In the genomic region with DNA sequence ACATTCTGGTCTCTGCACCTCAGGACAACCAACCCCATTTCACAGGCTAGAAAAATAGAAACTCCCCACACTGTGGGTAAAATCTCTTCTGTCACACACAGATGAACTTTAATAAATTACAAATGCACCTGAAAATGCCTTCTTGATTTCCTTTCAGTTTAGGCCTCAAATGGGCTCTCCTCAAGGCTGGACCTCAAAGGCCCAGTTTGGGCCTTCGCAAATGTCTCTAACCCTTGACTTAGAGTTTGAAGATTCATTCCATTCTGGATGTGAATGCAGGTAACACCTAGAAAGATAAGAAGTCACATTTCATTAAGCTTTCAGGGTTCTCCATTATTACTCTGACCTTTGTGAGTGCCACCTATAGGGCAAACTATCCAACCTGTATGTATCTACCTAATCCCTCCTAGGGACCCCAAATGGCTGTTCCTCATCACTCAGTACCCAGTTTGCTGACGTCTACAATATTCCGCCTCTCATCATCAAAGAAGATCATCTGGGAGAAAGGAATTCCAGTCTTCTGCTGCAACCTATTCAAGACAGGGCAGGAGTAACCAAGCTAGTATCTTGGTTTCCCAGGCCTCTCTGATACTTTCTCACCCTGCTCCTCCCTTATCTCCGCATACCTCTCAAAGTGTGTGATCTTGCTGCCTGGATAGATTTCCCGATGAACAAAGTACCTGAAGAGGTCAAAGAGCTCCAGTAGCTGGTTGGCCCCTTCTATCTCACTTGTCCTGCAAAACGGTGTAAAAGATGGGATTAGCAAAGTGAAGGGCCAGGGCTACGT, we compare ENCODE assay signal across 9 cellular contexts. TPM values are rescaled to one million over a fixed set of nuclear protein-coding genes. Genes with fewer than 3 reads are reported as not detected.
DNase-seq lines count a peak whose midpoint lies in the region; ATAC-seq, FAIRE-seq and TF ChIP-seq lines count a peak whose summit lies in the region.
"Had no signal": no experiment of that assay in that cellular context is flagged by ENCODE, and none has a peak within 500 bp of the region (broad histone marks: within the 10 kb centered on the region; RNA-seq: fewer than 3 reads in every experiment).

No MANE protein-coding gene starts in this region.

- no peak for TF ChIP-seq CTCF in GM12878 (IDR thresholded peaks at IDR 0.05 in 2 of 3, conservative IDR thresholded peaks at IDR 0.05 in 1 of 3; ENCODE audit: control insufficient read depth in 2 of 3, extremely low read depth in 1 of 3, insufficient read depth in 1 of 3, low read depth in 3 of 3, low read length in 3 of 3)
- no peak for TF ChIP-seq CTCF in liver (IDR thresholded peaks at IDR 0.05; ENCODE audit: low read depth, low read length, missing input control)
- no peak for TF ChIP-seq CTCF in tibial artery (IDR thresholded peaks at IDR 0.05)

- H3K4me2 ChIP-seq in GM12878 (ENCODE audit: control insufficient read depth, insufficient read depth), result peak overlapping the region; percentile 85

- SMC1A ChIA-PET in GM12878 (lab: Charles Lee; ENCODE audit: uncharacterized antibody, unreplicated experiment), result interaction anchor here (0.8 to 2.6 kb wide), 15 partner anchors 18 to 104 kb away, joined by 3 to 15 read pairs (median 4); partner anchors contain the start of genes CIDEB, IRF9, RABGGTA and TINF2

- peak overlapping the region; percentile 62; the same call in 1 of the 2 replicates for H3K4me3 ChIP-seq in GM12878
- H3K4me3 ChIP-seq in liver (ENCODE audit: low read depth in 1 of 3, low read length in 3 of 3), result no peak overlapping the region
- peak overlapping the region; percentile 62 to 90 for H3K4me3 ChIP-seq in tibial artery

- no peak for FAIRE-seq in GM12878 (lab: Jason Lieb, UNC)

- H2AFZ ChIP-seq in GM12878 (ENCODE audit: control insufficient read depth, low read depth, low read length), result peak overlapping the region; percentile 69

- in situ Hi-C loops in GM12878 (cut with MboI), result no loop called here

- H3K27ac Mint-ChIP-seq in activated T-cell treated with anti-CD3 and anti-CD28 coated beads, Interleukin-2, amount 50 U/mL, for 72 hours, result peak overlapping the region; percentile 93

- H3K36me3 ChIP-seq in GM12878 (ENCODE audit: control insufficient read depth in 2 of 2, insufficient read depth in 2 of 2, low read length in 1 of 2) (peaks cover 4 to 26% of the 10 kb centered on the region in 2 experiments), liver (ENCODE audit: control insufficient read depth in 4 of 4, insufficient read depth in 3 of 4, low read depth in 1 of 4, low read length in 3 of 4) (peaks cover 6 to 23% (median 16%) of the 10 kb centered on the region in 4 donors), tibial artery (peaks cover 19 to 32% (median 27%) of the 10 kb centered on the region in 3 donors)

- no peaks in the 10 kb centered on the region for H4K20me1 ChIP-seq in GM12878 (ENCODE audit: control insufficient read depth, insufficient read depth)

- peak overlapping the region; percentile 79 to 91 for H3K4me3 Mint-ChIP-seq in activated T-cell treated with anti-CD3 and anti-CD28 coated beads, Interleukin-2, amount 50 U/mL, for 72 hours

- no peaks in the 10 kb centered on the region for H3K9me3 ChIP-seq in GM12878 (replicated peaks; ENCODE audit: control insufficient read depth, insufficient read depth, low read length)
- H3K9me3 ChIP-seq in liver (ENCODE audit: control insufficient read depth in 4 of 4, low read length in 3 of 4), result no peaks in the 10 kb centered on the region
- no peaks in the 10 kb centered on the region for H3K9me3 ChIP-seq in tibial artery

- TF ChIP-seq POLR2A in GM12878 (IDR thresholded peaks at IDR 0.05; ENCODE audit: low read depth, low read length), result no peak

- no peaks in the 10 kb centered on the region for H3K27me3 Mint-ChIP-seq in activated T-cell treated with anti-CD3 and anti-CD28 coated beads, Interleukin-2, amount 50 U/mL, for 72 hours (ENCODE audit: low read depth)

- TF ChIP-seq EP300 in GM12878 (IDR thresholded peaks at IDR 0.05; ENCODE audit: borderline replicate concordance in 1 of 2, control insufficient read depth in 1 of 2, low read depth in 2 of 2, low read length in 2 of 2), result no peak

- TF ChIP-seq RAD21 in GM12878 (IDR thresholded peaks at IDR 0.05; ENCODE audit: insufficient read depth, low read depth, low read length) (no peak), liver (IDR thresholded peaks at IDR 0.05) (no peak)

- POLR2A ChIA-PET in GM12878 (lab: Charles Lee), result interaction anchor here (0.6 to 4.3 kb wide), 27 partner anchors 8 to 144 kb away, joined by 3 to 50 read pairs (median 4); partner anchors contain the start of genes DCAF11, EMC9, IPO4 and IRF9

- intact Hi-C loops in GM12878 (cut with micrococcal nuclease; ENCODE audit: unreplicated experiment) (loop anchor here (1.0 to 10.0 kb wide), 4 partner anchors 18 to 199 kb away; partner anchors contain the start of genes GMPR2 and NEDD8), tibial artery (cut with DNase I; ENCODE audit: low total_unique reads) (no loop called here)

- ATAC-seq in activated T-cell treated with anti-CD3 and anti-CD28 coated beads, Interleukin-2, amount 50 U/mL, for 72 hours (replicated peaks in 1 of 2), result no peak
- ATAC-seq in GM12878 (no peak), HG03457 (IDR thresholded peaks at IDR 0.05; ENCODE audit: unreplicated experiment) (no peak)

- H3K27ac ChIP-seq in GM12878 (ENCODE audit: control insufficient read depth, insufficient read depth) (peak overlapping the region; percentile 89), liver (ENCODE audit: low read depth in 1 of 2, low read length in 2 of 2) (peak overlapping the region; percentile 90 to 91), tibial artery (peak overlapping the region; percentile 89 to 96)

- BruUV-seq in GM12878 (replicated peaks; lab: Mats Ljungman, UMichigan), result TSS peak; percentile 92

- H3K9ac ChIP-seq in GM12878 (ENCODE audit: control insufficient read depth, insufficient read depth, low read length), result peak overlapping the region; percentile 91
- H3K9ac ChIP-seq in liver (ENCODE audit: low read depth in 1 of 2, low read length in 2 of 2), result peak overlapping the region in 1 of 2 donors; percentile 26

- no peak for DNase-seq in activated T-cell treated with anti-CD3 and anti-CD28 coated beads, Interleukin-2, amount 50 U/mL, for 72 hours
- DNase-seq in activated T-cell treated with anti-CD3 and anti-CD28 coated beads, Interleukin-2, amount 50 U/mL, for 48 hours, result no peak
- DNase-seq in GM12878 (ENCODE audit: low read depth, low spot score) (no peak), tibial artery (peak in 1 of 2 donors; percentile 13), NCI-H128 (lab: John Stamatoyannopoulos, UW; ENCODE audit: unreplicated experiment) (no peak), DMS79 (lab: John Stamatoyannopoulos, UW) (no peak)

- H3K27me3 ChIP-seq in GM12878 (replicated peaks in 1 of 2; ENCODE audit: control insufficient read depth in 2 of 2, insufficient read depth in 2 of 2, low read length in 1 of 2) (no peaks in the 10 kb centered on the region), liver (ENCODE audit: control insufficient read depth in 4 of 4, insufficient read depth in 4 of 4, low read length in 3 of 4) (no peaks in the 10 kb centered on the region), tibial artery (no peaks in the 10 kb centered on the region)

- CTCF ChIA-PET in GM12878 (lab: Yijun Ruan, JAX), result interaction anchor here (0.7 to 6.3 kb wide), 24 partner anchors 12 to 216 kb away, joined by 3 to 54 read pairs (median 4); partner anchors contain the start of genes CIDEB, IPO4, IRF9 and PSME2

- peaks cover 19% of the 10 kb centered on the region for H3K79me2 ChIP-seq in GM12878 (ENCODE audit: control insufficient read depth, insufficient read depth, low read length)

- H3K4me1 ChIP-seq in GM12878 (ENCODE audit: control insufficient read depth, insufficient read depth, low read length) (peaks cover 15% of the 10 kb centered on the region), liver (ENCODE audit: control insufficient read depth in 4 of 4, insufficient read depth in 4 of 4, low read length in 3 of 4) (peaks cover 0 to 23% (median 8%) of the 10 kb centered on the region in 4 donors), tibial artery (peaks cover 0 to 31% (median 27%) of the 10 kb centered on the region in 4 donors)

- H3K36me3 Mint-ChIP-seq in activated T-cell treated with anti-CD3 and anti-CD28 coated beads, Interleukin-2, amount 50 U/mL, for 72 hours (ENCODE audit: insufficient read depth in 2 of 2), result peaks cover 13 to 16% of the 10 kb centered on the region in 2 donors

- WGBS in GM12878 (ENCODE audit: insufficient coverage, insufficient replicate concordance, low lambda C conversion rate, missing lambda C conversion rate), result 90% methylated on average over 7 of the region's 7 CpGs
- WGBS in liver, result 95% methylated on average over 7 of the region's 7 CpGs

- H3K4me1 Mint-ChIP-seq in activated T-cell treated with anti-CD3 and anti-CD28 coated beads, Interleukin-2, amount 50 U/mL, for 72 hours (ENCODE audit: low read depth), result peaks cover 58% of the 10 kb centered on the region

- H3K9me3 Mint-ChIP-seq in activated T-cell treated with anti-CD3 and anti-CD28 coated beads, Interleukin-2, amount 50 U/mL, for 72 hours, result no peaks in the 10 kb centered on the region

- RAD21 ChIA-PET in GM12878 (lab: Charles Lee; ENCODE audit: unreplicated experiment), result interaction anchor here (0.7 to 3.6 kb wide), 11 partner anchors 18 to 105 kb away, joined by 3 to 23 read pairs (median 8); partner anchors contain the start of genes CIDEB, IPO4, IRF9 and TINF2

RNA-seq across cellular contexts. Expression of gene CHMP4A, which starts 0.8 kb away (rescaled TPM):
- 100 to 1,000 TPM; 105 to 119 TPM for total RNA-seq in activated T-cell treated with anti-CD3 and anti-CD28 coated beads, Interleukin-2, amount 50 U/mL, for 72 hours
- 46.5 and 49.6 TPM in 2 replicates for total RNA-seq in GM12878 (2013; cell fraction: nucleolus; rRNA removed)
- total RNA-seq in GM12878 (2014; rRNA removed), result 31.7 and 35.6 TPM in 2 replicates
- total RNA-seq in GM12878 (2014; rRNA removed; fragmentation: Illumina TruSeq; extraction: Trizol), result 47.4 and 49.4 TPM in 2 replicates
- 33.0 and 35.5 TPM in 2 replicates for total RNA-seq in GM12878 (2021)
- 71.9 TPM for polyA plus RNA-seq in GM12878 (2011; ENCODE audit: low read depth)
- 81.0 and 81.1 TPM in 2 replicates for polyA plus RNA-seq in GM12878 (2011; rRNA removed)
- 53.6 and 68.7 TPM in 2 replicates for polyA plus RNA-seq in GM12878 (2011; cell fraction: cytosol; rRNA removed)
- 31.4 and 41.7 TPM in 2 replicates for polyA plus RNA-seq in GM12878 (2011; cell fraction: nucleus; rRNA removed)
- 68.3 and 71.1 TPM in 2 replicates for polyA plus RNA-seq in GM12878 (2012)
- polyA plus RNA-seq in GM12878 (2014; fragmentation: Illumina TruSeq; extraction: Trizol), result 97.5 and 107 TPM in 2 replicates
- polyA plus RNA-seq in GM12878 (2014; fragmentation: Nextera tagmentation; extraction: Ambion mirVana), result 100 to 1,000 TPM; 110 to 151 TPM
- 63.8 and 73.8 TPM in 2 replicates for polyA plus RNA-seq in GM12878 (2014; rRNA removed)
- polyA plus RNA-seq in GM12878 (2016; fragmentation: Nextera tagmentation; extraction: Ambion mirVana), result 100 to 1,000 TPM in 1 of 2 experiments, 10 to 100 TPM in 1; 88.5 to 103 TPM
- polyA minus RNA-seq in GM12878 (2011; rRNA and poly(A)+ RNA removed), result 29.9 and 60.0 TPM in 2 replicates
- polyA minus RNA-seq in GM12878 (2011; cell fraction: cytosol; rRNA and poly(A)+ RNA removed), result 11.2 and 15.0 TPM in 2 replicates
- polyA minus RNA-seq in GM12878 (2011; cell fraction: nucleus; rRNA and poly(A)+ RNA removed), result 4.5 and 6.5 TPM in 2 replicates
- 10 to 100 TPM; 14.6 to 19.6 TPM for total RNA-seq in liver
- polyA plus RNA-seq in liver, result 10 to 100 TPM; 36.3 to 38.7 TPM

RNA-seq across cellular contexts. Expression of gene MDP1, which starts 1.8 kb away (rescaled TPM):
- 10 to 100 TPM; 16.8 to 20.2 TPM for total RNA-seq in activated T-cell treated with anti-CD3 and anti-CD28 coated beads, Interleukin-2, amount 50 U/mL, for 72 hours
- total RNA-seq in GM12878 (2013; cell fraction: nucleolus; rRNA removed), result 9.7 and 15.0 TPM in 2 replicates
- total RNA-seq in GM12878 (2014; rRNA removed), result 11.1 and 15.4 TPM in 2 replicates
- total RNA-seq in GM12878 (2014; rRNA removed; fragmentation: Illumina TruSeq; extraction: Trizol), result 9.3 and 10.4 TPM in 2 replicates
- 12.6 and 12.8 TPM in 2 replicates for total RNA-seq in GM12878 (2021)
- 8.8 TPM for polyA plus RNA-seq in GM12878 (2011; ENCODE audit: low read depth)
- 19.3 and 21.9 TPM in 2 replicates for polyA plus RNA-seq in GM12878 (2011; rRNA removed)
- 15.4 and 17.9 TPM in 2 replicates for polyA plus RNA-seq in GM12878 (2011; cell fraction: cytosol; rRNA removed)
- 18.4 and 19.1 TPM in 2 replicates for polyA plus RNA-seq in GM12878 (2011; cell fraction: nucleus; rRNA removed)
- 9.5 and 13.8 TPM in 2 replicates for polyA plus RNA-seq in GM12878 (2012)
- 10.1 and 13.5 TPM in 2 replicates for polyA plus RNA-seq in GM12878 (2014; fragmentation: Illumina TruSeq; extraction: Trizol)
- 10 to 100 TPM; 39.2 to 45.8 TPM for polyA plus RNA-seq in GM12878 (2014; fragmentation: Nextera tagmentation; extraction: Ambion mirVana)
- 14.2 and 27.7 TPM in 2 replicates for polyA plus RNA-seq in GM12878 (2014; rRNA removed)
- polyA plus RNA-seq in GM12878 (2016; fragmentation: Nextera tagmentation; extraction: Ambion mirVana), result 10 to 100 TPM; 38.0 to 38.9 TPM
- 6.7 and 9.6 TPM in 2 replicates for polyA minus RNA-seq in GM12878 (2011; rRNA and poly(A)+ RNA removed)
- polyA minus RNA-seq in GM12878 (2011; cell fraction: cytosol; rRNA and poly(A)+ RNA removed), result 5.4 TPM in 1 of 2 replicates, not detected in the other
- polyA minus RNA-seq in GM12878 (2011; cell fraction: nucleus; rRNA and poly(A)+ RNA removed), result 11.2 and 14.9 TPM in 2 replicates
- total RNA-seq in liver, result 1 to 10 TPM; 3.2 to 6.6 TPM
- polyA plus RNA-seq in liver, result 10 to 100 TPM in 1 of 2 donors, 1 to 10 TPM in 1; 7.4 to 13.4 TPM

RNA-seq across cellular contexts. Expression of gene TSSK4, which starts 8.6 kb away (rescaled TPM):
- total RNA-seq in activated T-cell treated with anti-CD3 and anti-CD28 coated beads, Interleukin-2, amount 50 U/mL, for 72 hours, result under 1 TPM in 1 of 2 donors, not detected in 1; 0.88 TPM
- total RNA-seq in GM12878 (2013; cell fraction: nucleolus; rRNA removed), result 1.5 and 1.6 TPM in 2 replicates
- not detected in 2 replicates for total RNA-seq in GM12878 (2014; rRNA removed)
- total RNA-seq in GM12878 (2014; rRNA removed; fragmentation: Illumina TruSeq; extraction: Trizol), result 0.18 TPM in 1 of 2 replicates, not detected in the other
- total RNA-seq in GM12878 (2021), result not detected in 2 replicates
- 4.1 TPM for polyA plus RNA-seq in GM12878 (2011; ENCODE audit: low read depth)
- 0.07 and 0.11 TPM in 2 replicates for polyA plus RNA-seq in GM12878 (2011; rRNA removed)
- 0.03 TPM in 1 of 2 replicates, not detected in the other for polyA plus RNA-seq in GM12878 (2011; cell fraction: cytosol; rRNA removed)
- 0.15 and 0.25 TPM in 2 replicates for polyA plus RNA-seq in GM12878 (2011; cell fraction: nucleus; rRNA removed)
- 2.9 and 5.0 TPM in 2 replicates for polyA plus RNA-seq in GM12878 (2012)
- polyA plus RNA-seq in GM12878 (2014; fragmentation: Illumina TruSeq; extraction: Trizol), result not detected in 2 replicates
- under 1 TPM; 0.04 to 0.08 TPM for polyA plus RNA-seq in GM12878 (2014; fragmentation: Nextera tagmentation; extraction: Ambion mirVana)
- polyA plus RNA-seq in GM12878 (2014; rRNA removed), result 0.23 TPM in 1 of 2 replicates, not detected in the other
- polyA plus RNA-seq in GM12878 (2016; fragmentation: Nextera tagmentation; extraction: Ambion mirVana), result under 1 TPM; 0.44 to 0.79 TPM
- polyA minus RNA-seq in GM12878 (2011; rRNA and poly(A)+ RNA removed), result 0.51 and 0.52 TPM in 2 replicates
- polyA minus RNA-seq in GM12878 (2011; cell fraction: cytosol; rRNA and poly(A)+ RNA removed), result not detected in 2 replicates
- polyA minus RNA-seq in GM12878 (2011; cell fraction: nucleus; rRNA and poly(A)+ RNA removed), result 0.73 and 1.9 TPM in 2 replicates
- under 1 TPM in 1 of 2 donors, not detected in 1; 0.33 TPM for total RNA-seq in liver
- under 1 TPM in 1 of 2 donors, not detected in 1; 0.25 TPM for polyA plus RNA-seq in liver
- total RNA-seq: Daoy had no signal

RNA-seq across cellular contexts. Expression of gene NEDD8, which starts 18.1 kb away (rescaled TPM):
- total RNA-seq in activated T-cell treated with anti-CD3 and anti-CD28 coated beads, Interleukin-2, amount 50 U/mL, for 72 hours, result 100 to 1,000 TPM; 127 to 148 TPM
- total RNA-seq in GM12878 (2013; cell fraction: nucleolus; rRNA removed), result 43.8 and 44.2 TPM in 2 replicates
- total RNA-seq in GM12878 (2014; rRNA removed) (172 and 220 TPM in 2 replicates), GM12878 (2014; rRNA removed; fragmentation: Illumina TruSeq; extraction: Trizol) (279 and 289 TPM in 2 replicates), GM12878 (2021) (163 and 164 TPM in 2 replicates), liver (10 to 100 TPM; 32.3 to 49.3 TPM)
- 316 TPM for polyA plus RNA-seq in GM12878 (2011; ENCODE audit: low read depth)
- polyA plus RNA-seq in GM12878 (2011; rRNA removed) (237 and 279 TPM in 2 replicates), GM12878 (2014; fragmentation: Illumina TruSeq; extraction: Trizol) (298 and 308 TPM in 2 replicates), GM12878 (2014; fragmentation: Nextera tagmentation; extraction: Ambion mirVana) (100 to 1,000 TPM; 838 to 991 TPM), GM12878 (2014; rRNA removed) (265 and 301 TPM in 2 replicates), GM12878 (2016; fragmentation: Nextera tagmentation; extraction: Ambion mirVana) (100 to 1,000 TPM; 307 to 335 TPM), liver (100 to 1,000 TPM; 107 to 136 TPM)
- polyA plus RNA-seq in GM12878 (2011; cell fraction: cytosol; rRNA removed), result 195 and 203 TPM in 2 replicates
- 94.1 and 130 TPM in 2 replicates for polyA plus RNA-seq in GM12878 (2011; cell fraction: nucleus; rRNA removed)
- 204 and 228 TPM in 2 replicates for polyA plus RNA-seq in GM12878 (2012)
- 66.7 and 78.1 TPM in 2 replicates for polyA minus RNA-seq in GM12878 (2011; rRNA and poly(A)+ RNA removed)
- 19.9 and 33.5 TPM in 2 replicates for polyA minus RNA-seq in GM12878 (2011; cell fraction: cytosol; rRNA and poly(A)+ RNA removed)
- polyA minus RNA-seq in GM12878 (2011; cell fraction: nucleus; rRNA and poly(A)+ RNA removed), result 20.9 and 30.9 TPM in 2 replicates

RNA-seq across cellular contexts. Expression of gene GMPR2, which starts 18.7 kb away (rescaled TPM):
- 10 to 100 TPM; 67.5 to 75.5 TPM for total RNA-seq in activated T-cell treated with anti-CD3 and anti-CD28 coated beads, Interleukin-2, amount 50 U/mL, for 72 hours
- total RNA-seq in GM12878 (2013; cell fraction: nucleolus; rRNA removed), result 36.5 and 40.3 TPM in 2 replicates
- total RNA-seq in GM12878 (2014; rRNA removed) (61.9 and 62.4 TPM in 2 replicates), GM12878 (2014; rRNA removed; fragmentation: Illumina TruSeq; extraction: Trizol) (58.6 and 61.0 TPM in 2 replicates), GM12878 (2021) (54.7 and 59.8 TPM in 2 replicates), liver (10 to 100 TPM; 28.6 to 29.8 TPM)
- 62.4 TPM for polyA plus RNA-seq in GM12878 (2011; ENCODE audit: low read depth)
- polyA plus RNA-seq in GM12878 (2011; rRNA removed) (57.3 and 80.3 TPM in 2 replicates), GM12878 (2014; fragmentation: Illumina TruSeq; extraction: Trizol) (65.9 and 97.8 TPM in 2 replicates), GM12878 (2014; fragmentation: Nextera tagmentation; extraction: Ambion mirVana) (10 to 100 TPM; 67.0 to 67.9 TPM), GM12878 (2014; rRNA removed) (40.1 and 55.1 TPM in 2 replicates), GM12878 (2016; fragmentation: Nextera tagmentation; extraction: Ambion mirVana) (10 to 100 TPM; 56.0 to 59.6 TPM), liver (10 to 100 TPM; 34.9 to 42.7 TPM)
- 62.4 and 62.5 TPM in 2 replicates for polyA plus RNA-seq in GM12878 (2011; cell fraction: cytosol; rRNA removed)
- 112 and 164 TPM in 2 replicates for polyA plus RNA-seq in GM12878 (2011; cell fraction: nucleus; rRNA removed)
- polyA plus RNA-seq in GM12878 (2012), result 66.1 and 80.1 TPM in 2 replicates
- polyA minus RNA-seq in GM12878 (2011; rRNA and poly(A)+ RNA removed), result 45.3 and 52.4 TPM in 2 replicates
- polyA minus RNA-seq in GM12878 (2011; cell fraction: cytosol; rRNA and poly(A)+ RNA removed), result 9.2 and 14.6 TPM in 2 replicates
- 46.7 and 54.3 TPM in 2 replicates for polyA minus RNA-seq in GM12878 (2011; cell fraction: nucleus; rRNA and poly(A)+ RNA removed)

Comparison
In these comparisons a context has a peak if more than half of its experiments do, and no peak if none do; other contexts are left out.
1. H3K4me3 ChIP-seq: peak in GM12878 (single experiment) and tibial artery (2 of 2); none in liver (0 of 3).
2. Peak in every context shown above with its lines, with median percentiles within 50 percentile points of each other: H3K27ac ChIP-seq.